In genomic region chr2:113302581-113302980, GRCh38 we compare ENCODE assay signal across 1 cellular context.
A peak's percentile ranks its signal among the peaks of the same experiment; 100 is the strongest.
TF ChIP-seq lines count a peak whose summit lies in the region.

No MANE protein-coding gene starts in this region.

TF ChIP-seq in K562, 482 proteins besides CTCF, POLR2A, EP300 and RAD21:
- peak; percentile 78; the same call in 1 of the 2 replicates for TF ChIP-seq ZKSCAN1 (IDR thresholded peaks at IDR 0.05; ENCODE audit: low read depth, low read length)
TF ChIP-seq in K562: peak in this region for 1; not testable (repeated sequence) for 481.
